26 cellular contexts compared by ENCODE assay signal in genomic region chr15:84950570-84951111, GRCh38.
"Had no signal": no experiment of that assay in that cellular context is flagged by ENCODE, and none has a peak within 500 bp of the region (broad histone marks: within the 10 kb centered on the region; RNA-seq: fewer than 3 reads in every experiment).

No MANE protein-coding gene starts in this region.

- H3K36me3 ChIP-seq: pancreas, right atrium auricular region had no signal

- H3K79me2 ChIP-seq: hepatocyte had no signal

- H3K9me3 ChIP-seq: pancreas, psoas muscle, right atrium auricular region had no signal

- H3K4me3 ChIP-seq: hepatocyte, pancreas, psoas muscle, right atrium auricular region had no signal

- H2AFZ ChIP-seq: hepatocyte had no signal

- DNase-seq: activated B cell treated with CpG ODN at 0.5 μM for 24 hours; activated CD4-positive, alpha-beta T cell treated with anti-CD3 and anti-CD28 coated beads for 36 hours; activated CD4-positive, alpha-beta T cell treated with anti-CD3 and anti-CD28 coated beads, Interleukin-2, amount 50 U/mL, for 48 hours; activated CD8-positive, alpha-beta memory T cell treated with anti-CD3 and anti-CD28 coated beads, Interleukin-2, amount 50 U/mL, for 48 hours; activated naive CD4-positive, alpha-beta T cell; activated naive CD8-positive, alpha-beta T cell treated with anti-CD3 and anti-CD28 coated beads for 36 hours; activated T-cell treated with anti-CD3 and anti-CD28 coated beads, Interleukin-2, amount 50 U/mL, for 4 hours; cerebellar nuclear complex; effector CD8-positive, alpha-beta T cell; foreskin melanocyte; glutamatergic neuron; immature natural killer cell; kidney glomerular epithelial cell; pancreas; psoas muscle; stimulated activated CD4-positive, alpha-beta T cell treated with anti-CD3 and anti-CD28 coated beads, Interleukin-1b, Interleukin-23, amount 100 ng/mL, for 48 hours; T1000 had no signal

- H3K4me2 ChIP-seq: hepatocyte had no signal

- H3K27ac ChIP-seq: hepatocyte, pancreas, psoas muscle, right atrium auricular region had no signal

- H3K9me3 Mint-ChIP-seq: activated B cell treated with CpG ODN at 0.5 μM for 24 hours; activated naive CD8-positive, alpha-beta T cell treated with anti-CD3 and anti-CD28 coated beads for 36 hours; activated T-cell treated with anti-CD3 and anti-CD28 coated beads, Interleukin-2, amount 50 U/mL, for 4 hours; activated T-helper 2 cell treated with anti-CD3 and anti-CD28 coated beads, Interferon-gamma antibody, Interleukin-2, Interleukin-4, amounts not matched to agents 10 μg/mL and 5 μg/mL and 100 μg/mL, durations not matched to agents 14 hours and 24 hours and 36 hours; dendritic cell treated with granulocyte-macrophage colony-stimulating factor and Interleukin-4, amounts not matched to agents 40 ng/mL and 50 ng/mL, for 4 days; immature natural killer cell; natural killer cell treated with Interleukin-12 subunit alpha and Interleukin-12 subunit beta and Interleukin-15 and Interleukin-18, amount 100 ng/mL, for 72 hours; stimulated activated naive CD8-positive, alpha-beta T cell treated with anti-CD3 and anti-CD28 coated beads, Interleukin-15, Interleukin-2, amounts not matched to agents 100 ng/mL and 50 ng/mL, for 24 hours; T-helper 1 cell treated with Interleukin-12 subunit alpha and Interleukin-12 subunit beta and Interleukin-4 antibody, amounts not matched to agents 30 μg/mL and 1 μg/mL, for 36 hours had no signal

- ATAC-seq: activated CD4-positive, alpha-beta T cell treated with anti-CD3 and anti-CD28 coated beads for 36 hours; activated T-cell treated with anti-CD3 and anti-CD28 coated beads, Interleukin-2, amount 50 U/mL, for 4 hours; esophagus mucosa; natural killer cell treated with Interleukin-12 subunit alpha and Interleukin-12 subunit beta and Interleukin-15 and Interleukin-18, amount 100 ng/mL, for 72 hours; pancreas; psoas muscle had no signal

- H3K36me3 Mint-ChIP-seq: activated naive CD8-positive, alpha-beta T cell treated with anti-CD3 and anti-CD28 coated beads for 36 hours; immature natural killer cell; memory B cell; natural killer cell treated with Interleukin-12 subunit alpha and Interleukin-12 subunit beta and Interleukin-15 and Interleukin-18, amount 100 ng/mL, for 72 hours had no signal

- H3K27ac Mint-ChIP-seq: activated B cell treated with CpG ODN at 0.5 μM for 24 hours; activated CD4-positive, alpha-beta T cell treated with anti-CD3 and anti-CD28 coated beads for 36 hours; activated naive CD8-positive, alpha-beta T cell treated with anti-CD3 and anti-CD28 coated beads for 36 hours; activated T-helper 2 cell treated with anti-CD3 and anti-CD28 coated beads, Interferon-gamma antibody, Interleukin-2, Interleukin-4, amounts not matched to agents 10 μg/mL and 5 μg/mL and 100 μg/mL, durations not matched to agents 14 hours and 24 hours and 36 hours; dendritic cell treated with granulocyte-macrophage colony-stimulating factor and Interleukin-4, amounts not matched to agents 40 ng/mL and 50 ng/mL, for 4 days; immature natural killer cell; memory B cell; natural killer cell treated with Interleukin-12 subunit alpha and Interleukin-12 subunit beta and Interleukin-15 and Interleukin-18, amount 100 ng/mL, for 72 hours; stimulated activated naive CD8-positive, alpha-beta T cell treated with anti-CD3 and anti-CD28 coated beads, Interleukin-15, Interleukin-2, amounts not matched to agents 100 ng/mL and 50 ng/mL, for 24 hours; T-helper 1 cell treated with Interleukin-12 subunit alpha and Interleukin-12 subunit beta and Interleukin-4 antibody, amounts not matched to agents 30 μg/mL and 1 μg/mL, for 36 hours had no signal

- H3K27me3 ChIP-seq: hepatocyte, pancreas, right atrium auricular region had no signal

- H3K4me1 Mint-ChIP-seq: activated CD4-positive, alpha-beta T cell treated with anti-CD3 and anti-CD28 coated beads for 36 hours; activated naive CD8-positive, alpha-beta T cell treated with anti-CD3 and anti-CD28 coated beads for 36 hours; immature natural killer cell had no signal

- H3K27me3 Mint-ChIP-seq: activated CD4-positive, alpha-beta T cell treated with anti-CD3 and anti-CD28 coated beads for 36 hours; activated naive CD8-positive, alpha-beta T cell treated with anti-CD3 and anti-CD28 coated beads for 36 hours; dendritic cell treated with granulocyte-macrophage colony-stimulating factor and Interleukin-4, amounts not matched to agents 40 ng/mL and 50 ng/mL, for 4 days; stimulated activated naive CD8-positive, alpha-beta T cell treated with anti-CD3 and anti-CD28 coated beads, Interleukin-15, Interleukin-2, amounts not matched to agents 100 ng/mL and 50 ng/mL, for 24 hours had no signal

- H3K4me3 Mint-ChIP-seq: activated B cell treated with CpG ODN at 0.5 μM for 24 hours; activated CD4-positive, alpha-beta T cell treated with anti-CD3 and anti-CD28 coated beads for 36 hours; activated naive CD8-positive, alpha-beta T cell treated with anti-CD3 and anti-CD28 coated beads for 36 hours; activated T-cell treated with anti-CD3 and anti-CD28 coated beads, Interleukin-2, amount 50 U/mL, for 4 hours; dendritic cell treated with granulocyte-macrophage colony-stimulating factor and Interleukin-4, amounts not matched to agents 40 ng/mL and 50 ng/mL, for 4 days; immature natural killer cell; memory B cell; natural killer cell treated with Interleukin-12 subunit alpha and Interleukin-12 subunit beta and Interleukin-15 and Interleukin-18, amount 100 ng/mL, for 72 hours; stimulated activated naive CD8-positive, alpha-beta T cell treated with anti-CD3 and anti-CD28 coated beads, Interleukin-15, Interleukin-2, amounts not matched to agents 100 ng/mL and 50 ng/mL, for 24 hours; T-helper 1 cell treated with Interleukin-12 subunit alpha and Interleukin-12 subunit beta and Interleukin-4 antibody, amounts not matched to agents 30 μg/mL and 1 μg/mL, for 36 hours had no signal
